Comparison of ENCODE assay signal across 27 cellular contexts in genomic region chr11:111814106-111814505, GRCh38. TPM values are rescaled to one million over a fixed set of nuclear protein-coding genes. Genes with fewer than 3 reads are reported as not detected.
DNase-seq lines count a peak whose midpoint lies in the region; FAIRE-seq and TF ChIP-seq lines count a peak whose summit lies in the region.
"Had no signal": no experiment of that assay in that cellular context is flagged by ENCODE, and none has a peak within 500 bp of the region (broad histone marks: within the 10 kb centered on the region; RNA-seq: fewer than 3 reads in every experiment).

No MANE protein-coding gene starts in this region.

- H3K4me3 ChIP-seq in brain microvascular endothelial cell (ENCODE audit: low read depth, low read length) (no peak overlapping the region), kidney (ENCODE audit: low read length in 2 of 2) (no peak overlapping the region), spleen (peak overlapping the region in 2 of 8 donors; percentile 13 to 24), foreskin fibroblast (ENCODE audit: low read depth in 1 of 2, low read length in 2 of 2) (no peak overlapping the region), SK-N-SH (ENCODE audit: low read depth in 2 of 2, low read length in 1 of 2) (no peak overlapping the region)
- H3K4me3 ChIP-seq: breast epithelium, colonic mucosa, HAP-1, neural progenitor cell, upper lobe of left lung had no signal

- H3K36me3 ChIP-seq in brain microvascular endothelial cell (replicated peaks) (no peaks in the 10 kb centered on the region), kidney (ENCODE audit: control insufficient read depth in 1 of 2, insufficient read depth in 2 of 2, low read length in 2 of 2) (no peaks in the 10 kb centered on the region), spleen (peaks cover 0 to 55% (median 3%) of the 10 kb centered on the region in 6 donors), SK-N-SH (replicated peaks in 1 of 2; ENCODE audit: control insufficient read depth in 1 of 2, insufficient read depth in 2 of 2, low read length in 1 of 2) (peaks cover 0 to 3% of the 10 kb centered on the region in 2 experiments)
- H3K36me3 ChIP-seq: breast epithelium, colonic mucosa, HAP-1, neural progenitor cell had no signal

- intact Hi-C loops in kidney (cut with DNase I), result no loop called here
- intact Hi-C loops in spleen (cut with DNase I; ENCODE audit: low total_unique reads), result no loop called here

- H3K27me3 Mint-ChIP-seq in HFFc6 (ENCODE audit: insufficient read depth), result no peaks in the 10 kb centered on the region
- H3K27me3 Mint-ChIP-seq: progenitor cell of endocrine pancreas; stimulated activated naive CD8-positive, alpha-beta T cell treated with anti-CD3 and anti-CD28 coated beads, Interleukin-15, amount 100 ng/mL, for 72 hours had no signal

- CTCF ChIA-PET in SK-N-SH (lab: Yijun Ruan, JAX), result no interaction called here

- no peaks in the 10 kb centered on the region for H4K20me1 ChIP-seq in SK-N-SH (ENCODE audit: insufficient read depth)

- POLR2A ChIA-PET in SK-N-SH (lab: Yijun Ruan, JAX), result no interaction called here

- H3K4me1 ChIP-seq in kidney (ENCODE audit: control insufficient read depth in 1 of 2, insufficient read depth in 1 of 2, low read depth in 1 of 2, low read length in 2 of 2), result peaks cover 0 to 2% of the 10 kb centered on the region in 2 donors
- H3K4me1 ChIP-seq in spleen, result peaks cover 0 to 7% (median 2%) of the 10 kb centered on the region in 6 donors
- peaks cover 5 to 6% of the 10 kb centered on the region in 2 experiments; a peak in 3 of 4 replicates for H3K4me1 ChIP-seq in SK-N-SH (ENCODE audit: control insufficient read depth in 1 of 2, insufficient read depth in 2 of 2, low read depth in 1 of 2, low read length in 1 of 2)
- H3K4me1 ChIP-seq: breast epithelium, colonic mucosa, neural progenitor cell had no signal

- TF ChIP-seq POLR2A in spleen (IDR thresholded peaks at IDR 0.05), result no peak

- H2AFZ ChIP-seq in SK-N-SH (ENCODE audit: low read depth), result no peak overlapping the region
- H2AFZ ChIP-seq: neural progenitor cell had no signal

- in situ Hi-C loops in brain microvascular endothelial cell (cut with HindIII; ENCODE audit: low pct_ligation_motif_present, low sequenced_read_pairs), result no loop called here

- no peaks in the 10 kb centered on the region for H3K9me2 ChIP-seq in SK-N-SH

- no peaks in the 10 kb centered on the region for H3K9me3 Mint-ChIP-seq in HFFc6
- H3K9me3 Mint-ChIP-seq: neural progenitor cell; stimulated activated naive CD8-positive, alpha-beta T cell treated with anti-CD3 and anti-CD28 coated beads, Interleukin-15, amount 100 ng/mL, for 72 hours had no signal

- peaks cover 56% of the 10 kb centered on the region for H3K4me1 Mint-ChIP-seq in HFFc6 (ENCODE audit: low read depth)
- H3K4me1 Mint-ChIP-seq: neural progenitor cell; stimulated activated naive CD8-positive, alpha-beta T cell treated with anti-CD3 and anti-CD28 coated beads, Interleukin-15, amount 100 ng/mL, for 72 hours had no signal

- no peaks in the 10 kb centered on the region for H3K79me2 ChIP-seq in SK-N-SH (ENCODE audit: insufficient read depth)

- peaks cover 6% of the 10 kb centered on the region for H3K36me3 Mint-ChIP-seq in HFFc6 (ENCODE audit: low read depth)

- no peak for DNase-seq in HFFc6
- no peak for DNase-seq in brain microvascular endothelial cell
- DNase-seq in kidney, result no peak
- DNase-seq in spleen, result no peak
- DNase-seq in foreskin fibroblast, result no peak
- no peak for DNase-seq in NOMO-1 treated with DMSO at 0.1 percent for 48 hours (lab: John Stamatoyannopoulos, UW; ENCODE audit: unreplicated experiment)
- no peak for DNase-seq in SK-N-SH
- DNase-seq: activated CD4-positive, alpha-beta T cell treated with anti-CD3 and anti-CD28 coated beads, Interleukin-2, amount 50 U/mL, for 4 hours; activated CD4-positive, CD25-positive, alpha-beta regulatory T cell; activated naive CD4-positive, alpha-beta T cell treated with Interleukin-2 at 50 U/mL for 16 hours; amygdala; C1 segment of cervical spinal cord; Caco-2; colonic mucosa; KG1; NCI-H1417; NCI-H2029 treated with DMSO at 0.1 percent for 48 hours; NCI-H2227 treated with DMSO at 0.1 percent for 48 hours; NCI-H69; stimulated activated naive CD8-positive, alpha-beta T cell treated with anti-CD3 and anti-CD28 coated beads, Interleukin-15, amount 100 ng/mL, for 72 hours; upper lobe of left lung had no signal

- H3K27ac ChIP-seq in brain microvascular endothelial cell (peak overlapping the region; percentile 48), kidney (ENCODE audit: low read depth in 2 of 2, low read length in 2 of 2) (peak overlapping the region in 1 of 2 donors; percentile 11), spleen (peak overlapping the region in 7 of 8 donors; percentile 29 to 79 (median 63)), SK-N-SH (ENCODE audit: low read depth in 2 of 2, low read length in 1 of 2) (no peak overlapping the region)
- H3K27ac ChIP-seq: breast epithelium, colonic mucosa, neural progenitor cell, upper lobe of left lung had no signal

- no peak for TF ChIP-seq CTCF in HFFc6 (IDR thresholded peaks at IDR 0.05)
- no peak for TF ChIP-seq CTCF in brain microvascular endothelial cell (IDR thresholded peaks at IDR 0.05; ENCODE audit: low read depth, low read length, missing control alignments)
- TF ChIP-seq CTCF in kidney (IDR thresholded peaks at IDR 0.05; ENCODE audit: borderline replicate concordance, extremely low read depth, insufficient read depth), result no peak
- TF ChIP-seq CTCF in spleen (IDR thresholded peaks at IDR 0.05 in 8 of 11, conservative IDR thresholded peaks at IDR 0.05 in 3 of 11), result no peak
- no peak for TF ChIP-seq CTCF in foreskin fibroblast (IDR thresholded peaks at IDR 0.05; ENCODE audit: low read depth, low read length)
- no peak for TF ChIP-seq CTCF in SK-N-SH (IDR thresholded peaks at IDR 0.05)

- peak overlapping the region; percentile 71 for H3K27ac Mint-ChIP-seq in HFFc6
- H3K27ac Mint-ChIP-seq: neural progenitor cell, progenitor cell of endocrine pancreas had no signal

- FAIRE-seq in kidney (lab: Jason Lieb, UNC), result peak; percentile 32
- FAIRE-seq: endometrium, keratinocyte had no signal

- no peaks in the 10 kb centered on the region for H3K9me3 ChIP-seq in kidney (ENCODE audit: control insufficient read depth in 1 of 2, low read length in 2 of 2)
- no peaks in the 10 kb centered on the region for H3K9me3 ChIP-seq in spleen
- H3K9me3 ChIP-seq in SK-N-SH, result no peaks in the 10 kb centered on the region
- H3K9me3 ChIP-seq: breast epithelium, Caco-2, colonic mucosa, HAP-1, upper lobe of left lung had no signal

- WGBS in spleen, 5 donors, result 91 to 97% (median 94%) methylated on average over 1 of the region's 1 CpG
- WGBS in SK-N-SH (ENCODE audit: low lambda C conversion rate), result 94% methylated on average over 1 of the region's 1 CpG

- H3K27me3 ChIP-seq in brain microvascular endothelial cell (replicated peaks), result no peaks in the 10 kb centered on the region
- no peaks in the 10 kb centered on the region for H3K27me3 ChIP-seq in spleen (replicated peaks in 1 of 7)
- H3K27me3 ChIP-seq in SK-N-SH (ENCODE audit: insufficient read depth), result no peaks in the 10 kb centered on the region
- H3K27me3 ChIP-seq: breast epithelium, colonic mucosa, neural progenitor cell, upper lobe of left lung had no signal

- no peak overlapping the region for H3K4me3 Mint-ChIP-seq in HFFc6
- H3K4me3 Mint-ChIP-seq: neural progenitor cell; stimulated activated naive CD8-positive, alpha-beta T cell treated with anti-CD3 and anti-CD28 coated beads, Interleukin-15, amount 100 ng/mL, for 72 hours had no signal

- H3K4me2 ChIP-seq in SK-N-SH, result no peak overlapping the region
- H3K4me2 ChIP-seq: neural progenitor cell had no signal

- no peak for TF ChIP-seq EP300 in SK-N-SH (IDR thresholded peaks at IDR 0.05; ENCODE audit: borderline replicate concordance in 1 of 2, low read depth in 1 of 2, low read length in 1 of 2)

- H3K9ac ChIP-seq in kidney (ENCODE audit: low read length in 2 of 2) (no peak overlapping the region), SK-N-SH (no peak overlapping the region)
- H3K9ac ChIP-seq: neural progenitor cell had no signal

- H3F3A ChIP-seq in SK-N-SH (replicated peaks; ENCODE audit: insufficient read depth), result peaks cover 9% of the 10 kb centered on the region

- no peak for TF ChIP-seq RAD21 in SK-N-SH (IDR thresholded peaks at IDR 0.05; ENCODE audit: low read length)

TF ChIP-seq in SK-N-SH, 30 proteins besides CTCF, POLR2A, EP300 and RAD21:
- no peak for TF ChIP-seq SIN3A (IDR thresholded peaks at IDR 0.05; ENCODE audit: borderline replicate concordance, low read depth, low read length)
- TF ChIP-seq MXI1 (IDR thresholded peaks at IDR 0.05; ENCODE audit: low read depth, low read length), result no peak
- TF ChIP-seq IRF3 (IDR thresholded peaks at IDR 0.05; ENCODE audit: low read depth, low read length), result no peak

RNA-seq across cellular contexts. Expression of gene PPP2R1B, which starts 47.9 kb away (rescaled TPM):
- total RNA-seq in HFFc6 (2021; fragmentation: NEBNext Ultra II Directional; extraction: Animal tissue kit (Norgen Biotek cat#: 25700)), result 10 to 100 TPM; 41.6 to 50.9 (median 44.3) TPM
- total RNA-seq in kidney (35.5 TPM), spleen (10 to 100 TPM; 18.0 to 30.3 (median 27.1) TPM)
- polyA plus RNA-seq in kidney (ENCODE audit: insufficient read depth, low read depth, low replicate concordance) (11.7 TPM), spleen (1 to 10 TPM; 4.0 to 5.7 (median 5.0) TPM), SK-N-SH (2012; rRNA removed) (25.9 and 32.3 TPM in 2 replicates)
- 24.9 and 26.8 TPM in 2 replicates for polyA plus RNA-seq in SK-N-SH (2012; cell fraction: cytosol; rRNA removed)
- 27.4 and 48.2 TPM in 2 replicates for polyA plus RNA-seq in SK-N-SH (2012; cell fraction: nucleus; rRNA removed)

RNA-seq across cellular contexts. Expression of gene ALG9, which starts 57.3 kb away (rescaled TPM):
- 10 to 100 TPM; 31.1 to 44.2 (median 36.5) TPM for total RNA-seq in HFFc6 (2021; fragmentation: NEBNext Ultra II Directional; extraction: Animal tissue kit (Norgen Biotek cat#: 25700))
- total RNA-seq in kidney (27.8 TPM), spleen (10 to 100 TPM; 24.6 to 57.5 (median 27.5) TPM)
- polyA plus RNA-seq in kidney (ENCODE audit: insufficient read depth, low read depth, low replicate concordance) (30.0 TPM), spleen (10 to 100 TPM in 2 of 3 donors, 1 to 10 TPM in 1; 9.0 to 25.7 (median 13.9) TPM), SK-N-SH (2012; rRNA removed) (17.9 and 23.4 TPM in 2 replicates)
- 15.5 and 15.8 TPM in 2 replicates for polyA plus RNA-seq in SK-N-SH (2012; cell fraction: cytosol; rRNA removed)
- polyA plus RNA-seq in SK-N-SH (2012; cell fraction: nucleus; rRNA removed), result 30.7 and 49.3 TPM in 2 replicates

Comparison
In these comparisons a context has a peak if more than half of its experiments do, and no peak if none do; other contexts are left out.
1. H3K27ac ChIP-seq: peak in brain microvascular endothelial cell (single experiment) and spleen (7 of 8); none in SK-N-SH (0 of 2).